ENCODE assay signal across 1 cellular context in the genomic region with DNA sequence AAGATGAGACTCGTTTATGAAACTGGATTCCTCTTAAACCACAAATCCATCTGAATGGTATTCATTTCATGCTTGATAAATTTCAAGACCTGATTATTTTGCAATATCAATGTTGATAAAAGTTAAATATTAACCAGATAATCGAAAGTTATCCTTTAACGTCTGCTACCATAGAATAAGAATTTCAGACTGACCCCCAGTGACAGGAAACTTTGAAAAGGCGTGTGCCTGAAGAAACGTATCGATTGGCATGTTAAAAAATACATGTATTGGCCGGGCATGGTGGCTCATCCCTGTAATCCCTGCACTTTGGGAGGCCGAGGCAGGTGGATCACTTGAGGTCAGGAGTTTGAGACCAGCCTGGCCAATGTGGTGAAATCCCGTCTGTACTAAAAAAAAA.
A peak's percentile ranks its signal among the peaks of the same experiment; 100 is the strongest.
TF ChIP-seq lines count a peak whose summit lies in the region.

No MANE protein-coding gene starts in this region.

TF ChIP-seq in HepG2, 621 proteins besides CTCF, POLR2A, EP300 and RAD21 (continued from another document and continues in another):
- TF ChIP-seq NCOA5 (CRISPR knock-in tag; IDR thresholded peaks at IDR 0.05) (no peak), KDM4B (CRISPR knock-in tag; IDR thresholded peaks at IDR 0.05) (no peak), ZMYM3 (CRISPR knock-in tag; IDR thresholded peaks at IDR 0.05) (peak; percentile 70; the same call in 1 of the 2 replicates), ZFP36L1 (CRISPR knock-in tag; IDR thresholded peaks at IDR 0.05) (no peak), LCORL (IDR thresholded peaks at IDR 0.05) (no peak), LCORL (CRISPR knock-in tag; IDR thresholded peaks at IDR 0.05) (peak; percentile 55; the same call in 1 of the 2 replicates), ZBTB20 (CRISPR knock-in tag; IDR thresholded peaks at IDR 0.05; ENCODE audit: borderline replicate concordance, low read depth) (no peak), ZNF460 (CRISPR knock-in tag; IDR thresholded peaks at IDR 0.05; ENCODE audit: borderline replicate concordance) (peak; percentile 83), TRIM24 (CRISPR knock-in tag; IDR thresholded peaks at IDR 0.05) (no peak), ZNF331 (CRISPR knock-in tag; IDR thresholded peaks at IDR 0.05) (peak; percentile 18; the same call in 1 of the 2 replicates), ZFP90 (CRISPR knock-in tag; IDR thresholded peaks at IDR 0.05; ENCODE audit: borderline replicate concordance) (no peak), ZNF674 (CRISPR knock-in tag; IDR thresholded peaks at IDR 0.05; ENCODE audit: low read depth) (no peak), HMG20A (CRISPR knock-in tag; IDR thresholded peaks at IDR 0.05; ENCODE audit: borderline replicate concordance) (peak; percentile 71; the same call in 1 of the 2 replicates), KLF11 (CRISPR knock-in tag; IDR thresholded peaks at IDR 0.05) (no peak), CENPX (CRISPR knock-in tag; IDR thresholded peaks at IDR 0.05) (no peak), CEBPG (CRISPR knock-in tag; IDR thresholded peaks at IDR 0.05) (peak; percentile 67), ZNF850 (CRISPR knock-in tag; conservative IDR thresholded peaks at IDR 0.05) (no peak), ZBTB8A (CRISPR knock-in tag; IDR thresholded peaks at IDR 0.05; ENCODE audit: borderline replicate concordance, low read depth) (no peak), ZBTB42 (CRISPR knock-in tag; IDR thresholded peaks at IDR 0.05) (no peak), ZNF841 (CRISPR knock-in tag; IDR thresholded peaks at IDR 0.05; ENCODE audit: borderline replicate concordance) (no peak), SAFB2 (CRISPR knock-in tag; IDR thresholded peaks at IDR 0.05; ENCODE audit: borderline replicate concordance, low read depth) (no peak), ZNF780A (CRISPR knock-in tag; IDR thresholded peaks at IDR 0.05) (no peak), HDAC2 (CRISPR knock-in tag; IDR thresholded peaks at IDR 0.05) (peak; percentile 64), POGZ (CRISPR knock-in tag; IDR thresholded peaks at IDR 0.05) (peak; percentile 57; the same call in 1 of the 2 replicates), MIER3 (CRISPR knock-in tag; IDR thresholded peaks at IDR 0.05; ENCODE audit: borderline replicate concordance) (peak; percentile 63; the same call in 1 of the 2 replicates), SIX4 (CRISPR knock-in tag; IDR thresholded peaks at IDR 0.05) (no peak), U2AF2 (IDR thresholded peaks at IDR 0.05; ENCODE audit: low read depth, low read length) (no peak)
- TF ChIP-seq, protein P1, sequence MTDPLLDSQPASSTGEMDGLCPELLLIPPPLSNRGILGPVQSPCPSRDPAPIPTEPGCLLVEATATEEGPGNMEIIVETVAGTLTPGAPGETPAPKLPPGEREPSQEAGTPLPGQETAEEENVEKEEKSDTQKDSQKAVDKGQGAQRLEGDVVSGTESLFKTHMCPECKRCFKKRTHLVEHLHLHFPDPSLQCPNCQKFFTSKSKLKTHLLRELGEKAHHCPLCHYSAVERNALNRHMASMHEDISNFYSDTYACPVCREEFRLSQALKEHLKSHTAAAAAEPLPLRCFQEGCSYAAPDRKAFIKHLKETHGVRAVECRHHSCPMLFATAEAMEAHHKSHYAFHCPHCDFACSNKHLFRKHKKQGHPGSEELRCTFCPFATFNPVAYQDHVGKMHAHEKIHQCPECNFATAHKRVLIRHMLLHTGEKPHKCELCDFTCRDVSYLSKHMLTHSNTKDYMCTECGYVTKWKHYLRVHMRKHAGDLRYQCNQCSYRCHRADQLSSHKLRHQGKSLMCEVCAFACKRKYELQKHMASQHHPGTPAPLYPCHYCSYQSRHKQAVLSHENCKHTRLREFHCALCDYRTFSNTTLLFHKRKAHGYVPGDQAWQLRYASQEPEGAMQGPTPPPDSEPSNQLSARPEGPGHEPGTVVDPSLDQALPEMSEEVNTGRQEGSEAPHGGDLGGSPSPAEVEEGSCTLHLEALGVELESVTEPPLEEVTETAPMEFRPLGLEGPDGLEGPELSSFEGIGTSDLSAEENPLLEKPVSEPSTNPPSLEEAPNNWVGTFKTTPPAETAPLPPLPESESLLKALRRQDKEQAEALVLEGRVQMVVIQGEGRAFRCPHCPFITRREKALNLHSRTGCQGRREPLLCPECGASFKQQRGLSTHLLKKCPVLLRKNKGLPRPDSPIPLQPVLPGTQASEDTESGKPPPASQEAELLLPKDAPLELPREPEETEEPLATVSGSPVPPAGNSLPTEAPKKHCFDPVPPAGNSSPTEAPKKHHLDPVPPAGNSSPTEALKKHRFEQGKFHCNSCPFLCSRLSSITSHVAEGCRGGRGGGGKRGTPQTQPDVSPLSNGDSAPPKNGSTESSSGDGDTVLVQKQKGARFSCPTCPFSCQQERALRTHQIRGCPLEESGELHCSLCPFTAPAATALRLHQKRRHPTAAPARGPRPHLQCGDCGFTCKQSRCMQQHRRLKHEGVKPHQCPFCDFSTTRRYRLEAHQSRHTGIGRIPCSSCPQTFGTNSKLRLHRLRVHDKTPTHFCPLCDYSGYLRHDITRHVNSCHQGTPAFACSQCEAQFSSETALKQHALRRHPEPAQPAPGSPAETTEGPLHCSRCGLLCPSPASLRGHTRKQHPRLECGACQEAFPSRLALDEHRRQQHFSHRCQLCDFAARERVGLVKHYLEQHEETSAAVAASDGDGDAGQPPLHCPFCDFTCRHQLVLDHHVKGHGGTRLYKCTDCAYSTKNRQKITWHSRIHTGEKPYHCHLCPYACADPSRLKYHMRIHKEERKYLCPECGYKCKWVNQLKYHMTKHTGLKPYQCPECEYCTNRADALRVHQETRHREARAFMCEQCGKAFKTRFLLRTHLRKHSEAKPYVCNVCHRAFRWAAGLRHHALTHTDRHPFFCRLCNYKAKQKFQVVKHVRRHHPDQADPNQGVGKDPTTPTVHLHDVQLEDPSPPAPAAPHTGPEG (CRISPR knock-in tag; IDR thresholded peaks at IDR 0.05): no peak
- TF ChIP-seq, protein P2, sequence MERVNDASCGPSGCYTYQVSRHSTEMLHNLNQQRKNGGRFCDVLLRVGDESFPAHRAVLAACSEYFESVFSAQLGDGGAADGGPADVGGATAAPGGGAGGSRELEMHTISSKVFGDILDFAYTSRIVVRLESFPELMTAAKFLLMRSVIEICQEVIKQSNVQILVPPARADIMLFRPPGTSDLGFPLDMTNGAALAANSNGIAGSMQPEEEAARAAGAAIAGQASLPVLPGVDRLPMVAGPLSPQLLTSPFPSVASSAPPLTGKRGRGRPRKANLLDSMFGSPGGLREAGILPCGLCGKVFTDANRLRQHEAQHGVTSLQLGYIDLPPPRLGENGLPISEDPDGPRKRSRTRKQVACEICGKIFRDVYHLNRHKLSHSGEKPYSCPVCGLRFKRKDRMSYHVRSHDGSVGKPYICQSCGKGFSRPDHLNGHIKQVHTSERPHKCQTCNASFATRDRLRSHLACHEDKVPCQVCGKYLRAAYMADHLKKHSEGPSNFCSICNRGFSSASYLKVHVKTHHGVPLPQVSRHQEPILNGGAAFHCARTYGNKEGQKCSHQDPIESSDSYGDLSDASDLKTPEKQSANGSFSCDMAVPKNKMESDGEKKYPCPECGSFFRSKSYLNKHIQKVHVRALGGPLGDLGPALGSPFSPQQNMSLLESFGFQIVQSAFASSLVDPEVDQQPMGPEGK (CRISPR knock-in tag; IDR thresholded peaks at IDR 0.05): peak; percentile 29; the same call in 1 of the 2 replicates
- TF ChIP-seq, protein P3, sequence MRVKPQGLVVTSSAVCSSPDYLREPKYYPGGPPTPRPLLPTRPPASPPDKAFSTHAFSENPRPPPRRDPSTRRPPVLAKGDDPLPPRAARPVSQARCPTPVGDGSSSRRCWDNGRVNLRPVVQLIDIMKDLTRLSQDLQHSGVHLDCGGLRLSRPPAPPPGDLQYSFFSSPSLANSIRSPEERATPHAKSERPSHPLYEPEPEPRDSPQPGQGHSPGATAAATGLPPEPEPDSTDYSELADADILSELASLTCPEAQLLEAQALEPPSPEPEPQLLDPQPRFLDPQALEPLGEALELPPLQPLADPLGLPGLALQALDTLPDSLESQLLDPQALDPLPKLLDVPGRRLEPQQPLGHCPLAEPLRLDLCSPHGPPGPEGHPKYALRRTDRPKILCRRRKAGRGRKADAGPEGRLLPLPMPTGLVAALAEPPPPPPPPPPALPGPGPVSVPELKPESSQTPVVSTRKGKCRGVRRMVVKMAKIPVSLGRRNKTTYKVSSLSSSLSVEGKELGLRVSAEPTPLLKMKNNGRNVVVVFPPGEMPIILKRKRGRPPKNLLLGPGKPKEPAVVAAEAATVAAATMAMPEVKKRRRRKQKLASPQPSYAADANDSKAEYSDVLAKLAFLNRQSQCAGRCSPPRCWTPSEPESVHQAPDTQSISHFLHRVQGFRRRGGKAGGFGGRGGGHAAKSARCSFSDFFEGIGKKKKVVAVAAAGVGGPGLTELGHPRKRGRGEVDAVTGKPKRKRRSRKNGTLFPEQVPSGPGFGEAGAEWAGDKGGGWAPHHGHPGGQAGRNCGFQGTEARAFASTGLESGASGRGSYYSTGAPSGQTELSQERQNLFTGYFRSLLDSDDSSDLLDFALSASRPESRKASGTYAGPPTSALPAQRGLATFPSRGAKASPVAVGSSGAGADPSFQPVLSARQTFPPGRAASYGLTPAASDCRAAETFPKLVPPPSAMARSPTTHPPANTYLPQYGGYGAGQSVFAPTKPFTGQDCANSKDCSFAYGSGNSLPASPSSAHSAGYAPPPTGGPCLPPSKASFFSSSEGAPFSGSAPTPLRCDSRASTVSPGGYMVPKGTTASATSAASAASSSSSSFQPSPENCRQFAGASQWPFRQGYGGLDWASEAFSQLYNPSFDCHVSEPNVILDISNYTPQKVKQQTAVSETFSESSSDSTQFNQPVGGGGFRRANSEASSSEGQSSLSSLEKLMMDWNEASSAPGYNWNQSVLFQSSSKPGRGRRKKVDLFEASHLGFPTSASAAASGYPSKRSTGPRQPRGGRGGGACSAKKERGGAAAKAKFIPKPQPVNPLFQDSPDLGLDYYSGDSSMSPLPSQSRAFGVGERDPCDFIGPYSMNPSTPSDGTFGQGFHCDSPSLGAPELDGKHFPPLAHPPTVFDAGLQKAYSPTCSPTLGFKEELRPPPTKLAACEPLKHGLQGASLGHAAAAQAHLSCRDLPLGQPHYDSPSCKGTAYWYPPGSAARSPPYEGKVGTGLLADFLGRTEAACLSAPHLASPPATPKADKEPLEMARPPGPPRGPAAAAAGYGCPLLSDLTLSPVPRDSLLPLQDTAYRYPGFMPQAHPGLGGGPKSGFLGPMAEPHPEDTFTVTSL (CRISPR knock-in tag; IDR thresholded peaks at IDR 0.05; ENCODE audit: borderline replicate concordance): peak; percentile 70; the same call in 1 of the 2 replicates
- TF ChIP-seq, protein P4, sequence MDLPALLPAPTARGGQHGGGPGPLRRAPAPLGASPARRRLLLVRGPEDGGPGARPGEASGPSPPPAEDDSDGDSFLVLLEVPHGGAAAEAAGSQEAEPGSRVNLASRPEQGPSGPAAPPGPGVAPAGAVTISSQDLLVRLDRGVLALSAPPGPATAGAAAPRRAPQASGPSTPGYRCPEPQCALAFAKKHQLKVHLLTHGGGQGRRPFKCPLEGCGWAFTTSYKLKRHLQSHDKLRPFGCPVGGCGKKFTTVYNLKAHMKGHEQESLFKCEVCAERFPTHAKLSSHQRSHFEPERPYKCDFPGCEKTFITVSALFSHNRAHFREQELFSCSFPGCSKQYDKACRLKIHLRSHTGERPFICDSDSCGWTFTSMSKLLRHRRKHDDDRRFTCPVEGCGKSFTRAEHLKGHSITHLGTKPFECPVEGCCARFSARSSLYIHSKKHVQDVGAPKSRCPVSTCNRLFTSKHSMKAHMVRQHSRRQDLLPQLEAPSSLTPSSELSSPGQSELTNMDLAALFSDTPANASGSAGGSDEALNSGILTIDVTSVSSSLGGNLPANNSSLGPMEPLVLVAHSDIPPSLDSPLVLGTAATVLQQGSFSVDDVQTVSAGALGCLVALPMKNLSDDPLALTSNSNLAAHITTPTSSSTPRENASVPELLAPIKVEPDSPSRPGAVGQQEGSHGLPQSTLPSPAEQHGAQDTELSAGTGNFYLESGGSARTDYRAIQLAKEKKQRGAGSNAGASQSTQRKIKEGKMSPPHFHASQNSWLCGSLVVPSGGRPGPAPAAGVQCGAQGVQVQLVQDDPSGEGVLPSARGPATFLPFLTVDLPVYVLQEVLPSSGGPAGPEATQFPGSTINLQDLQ (CRISPR knock-in tag; IDR thresholded peaks at IDR 0.05): no peak
- TF ChIP-seq, protein P5, sequence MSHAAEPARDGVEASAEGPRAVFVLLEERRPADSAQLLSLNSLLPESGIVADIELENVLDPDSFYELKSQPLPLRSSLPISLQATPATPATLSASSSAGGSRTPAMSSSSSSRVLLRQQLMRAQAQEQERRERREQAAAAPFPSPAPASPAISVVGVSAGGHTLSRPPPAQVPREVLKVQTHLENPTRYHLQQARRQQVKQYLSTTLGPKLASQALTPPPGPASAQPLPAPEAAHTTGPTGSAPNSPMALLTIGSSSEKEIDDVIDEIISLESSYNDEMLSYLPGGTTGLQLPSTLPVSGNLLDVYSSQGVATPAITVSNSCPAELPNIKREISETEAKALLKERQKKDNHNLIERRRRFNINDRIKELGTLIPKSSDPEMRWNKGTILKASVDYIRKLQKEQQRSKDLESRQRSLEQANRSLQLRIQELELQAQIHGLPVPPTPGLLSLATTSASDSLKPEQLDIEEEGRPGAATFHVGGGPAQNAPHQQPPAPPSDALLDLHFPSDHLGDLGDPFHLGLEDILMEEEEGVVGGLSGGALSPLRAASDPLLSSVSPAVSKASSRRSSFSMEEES (CRISPR knock-in tag; IDR thresholded peaks at IDR 0.05): 0 out of 2 replicates have a peak, but pooled peaks have one; percentile 21
- TF ChIP-seq, protein P6, sequence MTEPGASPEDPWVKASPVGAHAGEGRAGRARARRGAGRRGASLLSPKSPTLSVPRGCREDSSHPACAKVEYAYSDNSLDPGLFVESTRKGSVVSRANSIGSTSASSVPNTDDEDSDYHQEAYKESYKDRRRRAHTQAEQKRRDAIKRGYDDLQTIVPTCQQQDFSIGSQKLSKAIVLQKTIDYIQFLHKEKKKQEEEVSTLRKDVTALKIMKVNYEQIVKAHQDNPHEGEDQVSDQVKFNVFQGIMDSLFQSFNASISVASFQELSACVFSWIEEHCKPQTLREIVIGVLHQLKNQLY (CRISPR knock-in tag; IDR thresholded peaks at IDR 0.05): no peak
- TF ChIP-seq, protein P7, sequence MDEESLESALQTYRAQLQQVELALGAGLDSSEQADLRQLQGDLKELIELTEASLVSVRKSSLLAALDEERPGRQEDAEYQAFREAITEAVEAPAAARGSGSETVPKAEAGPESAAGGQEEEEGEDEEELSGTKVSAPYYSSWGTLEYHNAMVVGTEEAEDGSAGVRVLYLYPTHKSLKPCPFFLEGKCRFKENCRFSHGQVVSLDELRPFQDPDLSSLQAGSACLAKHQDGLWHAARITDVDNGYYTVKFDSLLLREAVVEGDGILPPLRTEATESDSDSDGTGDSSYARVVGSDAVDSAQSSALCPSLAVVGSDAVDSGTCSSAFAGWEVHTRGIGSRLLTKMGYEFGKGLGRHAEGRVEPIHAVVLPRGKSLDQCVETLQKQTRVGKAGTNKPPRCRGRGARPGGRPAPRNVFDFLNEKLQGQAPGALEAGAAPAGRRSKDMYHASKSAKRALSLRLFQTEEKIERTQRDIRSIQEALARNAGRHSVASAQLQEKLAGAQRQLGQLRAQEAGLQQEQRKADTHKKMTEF (CRISPR knock-in tag; IDR thresholded peaks at IDR 0.05): peak; percentile 59; the same call in 1 of the 2 replicates
- TF ChIP-seq, protein P8, sequence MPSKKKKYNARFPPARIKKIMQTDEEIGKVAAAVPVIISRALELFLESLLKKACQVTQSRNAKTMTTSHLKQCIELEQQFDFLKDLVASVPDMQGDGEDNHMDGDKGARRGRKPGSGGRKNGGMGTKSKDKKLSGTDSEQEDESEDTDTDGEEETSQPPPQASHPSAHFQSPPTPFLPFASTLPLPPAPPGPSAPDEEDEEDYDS (CRISPR knock-in tag; IDR thresholded peaks at IDR 0.05): peak; percentile 18; the same call in 1 of the 2 replicates
